10 cellular contexts compared by ENCODE assay signal in genomic region chr19:16369306-16369663, GRCh38.
"Had no signal": no experiment of that assay in that cellular context is flagged by ENCODE, and none has a peak within 500 bp of the region (broad histone marks: within the 10 kb centered on the region; RNA-seq: fewer than 3 reads in every experiment).

No MANE protein-coding gene starts in this region.

- ATAC-seq: foreskin keratinocyte, left lung, mucosa of descending colon had no signal

- H3K36me3 Mint-ChIP-seq: natural killer cell had no signal

- H3K27ac ChIP-seq: ascending aorta, foreskin keratinocyte, testis had no signal

- H3K27me3 ChIP-seq: ascending aorta, dorsolateral prefrontal cortex, foreskin keratinocyte, left lung, testis had no signal

- DNase-seq: activated CD8-positive, alpha-beta memory T cell treated with anti-CD3 and anti-CD28 coated beads for 24 hours; dorsolateral prefrontal cortex; foreskin keratinocyte; testis had no signal

- H3K4me3 ChIP-seq: ascending aorta, dorsolateral prefrontal cortex, left lung, mucosa of descending colon, testis had no signal

- H3K27ac Mint-ChIP-seq: activated naive CD8-positive, alpha-beta T cell treated with anti-CD3 and anti-CD28 coated beads, Interleukin-2, amount 10 ng/mL, durations not matched to agents 7 days and 5 days; natural killer cell; stimulated activated naive CD8-positive, alpha-beta T cell treated with anti-CD3 and anti-CD28 coated beads, Interleukin-15, Interleukin-2, amounts not matched to agents 100 ng/mL and 50 ng/mL, for 24 hours had no signal

- H3K9me3 ChIP-seq: ascending aorta, left lung, mucosa of descending colon, testis had no signal

- H3K4me1 ChIP-seq: ascending aorta, foreskin keratinocyte had no signal

- H3K9me3 Mint-ChIP-seq: activated naive CD8-positive, alpha-beta T cell treated with anti-CD3 and anti-CD28 coated beads, Interleukin-2, amount 10 ng/mL, durations not matched to agents 7 days and 5 days; natural killer cell; stimulated activated naive CD8-positive, alpha-beta T cell treated with anti-CD3 and anti-CD28 coated beads, Interleukin-15, Interleukin-2, amounts not matched to agents 100 ng/mL and 50 ng/mL, for 24 hours had no signal

- H3K4me3 Mint-ChIP-seq: activated naive CD8-positive, alpha-beta T cell treated with anti-CD3 and anti-CD28 coated beads, Interleukin-2, amount 10 ng/mL, durations not matched to agents 7 days and 5 days; natural killer cell had no signal
